ENCODE assay signal across 9 cellular contexts in genomic region chr1:243354511-243355153, GRCh38.
DNase-seq lines count a peak whose midpoint lies in the region; ATAC-seq, FAIRE-seq and TF ChIP-seq lines count a peak whose summit lies in the region.
"Had no signal": no experiment of that assay in that cellular context is flagged by ENCODE, and none has a peak within 500 bp of the region (broad histone marks: within the 10 kb centered on the region; RNA-seq: fewer than 3 reads in every experiment).

No MANE protein-coding gene starts in this region.

- H3K9me3 ChIP-seq in K562 (replicated peaks; ENCODE audit: control insufficient read depth, insufficient read depth, low read depth, low read length): no peaks in the 10 kb centered on the region
- no peaks in the 10 kb centered on the region for H3K9me3 ChIP-seq in pancreas

- ATAC-seq in HG02885 (IDR thresholded peaks at IDR 0.05; ENCODE audit: poor library complexity, unreplicated experiment): peak; percentile 78
- ATAC-seq in K562: 0 out of 3 replicates have a peak, but pooled peaks have one; percentile 44
- peak in 3 of 4 donors; percentile 56 to 71 (median 61) for ATAC-seq in pancreas

- H3K4me3 ChIP-seq in K562 (no peak overlapping the region), pancreas (no peak overlapping the region)

- intact Hi-C loops in K562 (cut with micrococcal nuclease): no loop called here
- intact Hi-C loops in pancreas (cut with DNase I): no loop called here

- peak; percentile 50 for DNase-seq in DMS 273 (lab: John Stamatoyannopoulos, UW; ENCODE audit: unreplicated experiment)
- no peak for DNase-seq in DMS 273 treated with DMSO at 0.1 percent for 48 hours (lab: John Stamatoyannopoulos, UW)
- DNase-seq in K562 (ENCODE audit: extremely low read depth in 1 of 4, low spot score in 3 of 4): no peak
- no peak for DNase-seq in pancreas
- no peak for DNase-seq in NAMALWA (ENCODE audit: low spot score)
- no peak for DNase-seq in stimulated activated CD4-positive, alpha-beta T cell treated with anti-CD3 and anti-CD28 coated beads, Interleukin-2, amount 100 ng/mL, for 48 hours
- no peak for DNase-seq in SIG-M5 treated with dmso at 0.1 percent for 504 hours (lab: John Stamatoyannopoulos, UW; ENCODE audit: unreplicated experiment)

- H3K9ac ChIP-seq in K562 (ENCODE audit: insufficient read depth in 1 of 2, low read depth in 2 of 2, low read length in 2 of 2): no peak overlapping the region

- TF ChIP-seq CTCF in K562 (IDR thresholded peaks at IDR 0.05 in 2 of 3, conservative IDR thresholded peaks at IDR 0.05 in 1 of 3; ENCODE audit: insufficient read depth in 2 of 3, low read depth in 1 of 3, low read length in 3 of 3) (no peak), pancreas (IDR thresholded peaks at IDR 0.05) (no peak)

- no peaks in the 10 kb centered on the region for H3K4me1 ChIP-seq in K562 (replicated peaks in 1 of 2; ENCODE audit: control insufficient read depth in 2 of 2, insufficient read depth in 2 of 2, low read length in 2 of 2)
- H3K4me1 ChIP-seq in pancreas: no peaks in the 10 kb centered on the region

- no peaks in the 10 kb centered on the region for H4K20me1 ChIP-seq in K562 (replicated peaks; ENCODE audit: control insufficient read depth, insufficient read depth, low read length)

- H3K9me1 ChIP-seq in K562 (ENCODE audit: control insufficient read depth, insufficient read depth, low read length): no peaks in the 10 kb centered on the region

- no peak overlapping the region for H3K27ac ChIP-seq in K562 (ENCODE audit: extremely low read depth, low read depth, low read length)
- H3K27ac ChIP-seq in pancreas: no peak overlapping the region
- H3K27ac ChIP-seq: 22Rv1 had no signal

- no peak for TF ChIP-seq EP300 in K562 (IDR thresholded peaks at IDR 0.05; ENCODE audit: low read length)

- H3K79me2 ChIP-seq in K562 (ENCODE audit: control insufficient read depth, insufficient read depth, low read length): no peaks in the 10 kb centered on the region

- TF ChIP-seq RAD21 in K562 (CRISPR knock-in tag; conservative IDR thresholded peaks at IDR 0.05 in 1 of 2, IDR thresholded peaks at IDR 0.05 in 1 of 2): no peak

- H3K27me3 ChIP-seq in K562 (ENCODE audit: control insufficient read depth in 2 of 2, insufficient read depth in 2 of 2, low read length in 2 of 2) (no peaks in the 10 kb centered on the region), pancreas (no peaks in the 10 kb centered on the region)

- no peak for TF ChIP-seq POLR2A in K562 (conservative IDR thresholded peaks at IDR 0.05)

- H3K4me2 ChIP-seq in K562 (ENCODE audit: insufficient read depth, low read length): no peak overlapping the region

- CTCF ChIA-PET in K562 (lab: Yijun Ruan, JAX; ENCODE audit: low intra/inter-chr PET ratio): no interaction called here

- H2AFZ ChIP-seq in K562 (ENCODE audit: low read depth, low read length): no peak overlapping the region

- FAIRE-seq in K562 (lab: Jason Lieb, UNC) (no peak), pancreas (lab: Jason Lieb, UNC) (no peak)

- in situ Hi-C loops in K562 (cut with MboI): no loop called here

- no TSS peak for BruUV-seq in K562 (replicated peaks; lab: Mats Ljungman, UMichigan)

- 38% methylated on average over 4 of the region's 4 CpGs for WGBS in K562 (ENCODE audit: insufficient coverage, low coverage, missing lambda C conversion rate)
- 53 to 64% methylated on average over 4 of the region's 4 CpGs for WGBS in pancreas, 2 donors

- H3K36me3 ChIP-seq in K562 (ENCODE audit: control insufficient read depth, insufficient read depth, low read length): 0 out of 3 replicates have a peak, but pooled peaks cover 3% of the 10 kb centered on the region
- peaks cover 0 to 4% (median 0%) of the 10 kb centered on the region in 3 donors for H3K36me3 ChIP-seq in pancreas

- POLR2A ChIA-PET in K562 (lab: Yijun Ruan, JAX): interaction anchor here (1.8 kb wide), 1 partner anchor 12 kb away, joined by 4 read pairs; no protein-coding TSS in a partner anchor

TF ChIP-seq in K562, 482 proteins besides CTCF, POLR2A, EP300 and RAD21:
- TF ChIP-seq NR2F6 (CRISPR knock-in tag; IDR thresholded peaks at IDR 0.05) (no peak), NR4A1 (CRISPR knock-in tag; IDR thresholded peaks at IDR 0.05) (no peak), NR4A1 (tag; IDR thresholded peaks at IDR 0.05) (no peak), ZNF398 (CRISPR knock-in tag; IDR thresholded peaks at IDR 0.05) (no peak), ATF2 (CRISPR knock-in tag; IDR thresholded peaks at IDR 0.05) (no peak), HES1 (IDR thresholded peaks at IDR 0.05; ENCODE audit: low read depth) (no peak), ZNF76 (CRISPR knock-in tag; IDR thresholded peaks at IDR 0.05; ENCODE audit: borderline replicate concordance) (no peak), CBX3 (IDR thresholded peaks at IDR 0.05; ENCODE audit: borderline replicate concordance in 1 of 2, low read length in 2 of 2) (no peak), SETDB1 (IDR thresholded peaks at IDR 0.05; ENCODE audit: low read length) (no peak), MEF2A (IDR thresholded peaks at IDR 0.05; ENCODE audit: control insufficient read depth, low read depth, low read length) (no peak), ZBTB33 (CRISPR knock-in tag; IDR thresholded peaks at IDR 0.05) (no peak), SNRNP70 (optimal IDR thresholded peaks at IDR 0.05; ENCODE audit: low read depth, low read length) (no peak), TSC22D4 (tag; IDR thresholded peaks at IDR 0.05) (no peak)
